Comparison of ENCODE assay signal across 8 cellular contexts in the genomic region with DNA sequence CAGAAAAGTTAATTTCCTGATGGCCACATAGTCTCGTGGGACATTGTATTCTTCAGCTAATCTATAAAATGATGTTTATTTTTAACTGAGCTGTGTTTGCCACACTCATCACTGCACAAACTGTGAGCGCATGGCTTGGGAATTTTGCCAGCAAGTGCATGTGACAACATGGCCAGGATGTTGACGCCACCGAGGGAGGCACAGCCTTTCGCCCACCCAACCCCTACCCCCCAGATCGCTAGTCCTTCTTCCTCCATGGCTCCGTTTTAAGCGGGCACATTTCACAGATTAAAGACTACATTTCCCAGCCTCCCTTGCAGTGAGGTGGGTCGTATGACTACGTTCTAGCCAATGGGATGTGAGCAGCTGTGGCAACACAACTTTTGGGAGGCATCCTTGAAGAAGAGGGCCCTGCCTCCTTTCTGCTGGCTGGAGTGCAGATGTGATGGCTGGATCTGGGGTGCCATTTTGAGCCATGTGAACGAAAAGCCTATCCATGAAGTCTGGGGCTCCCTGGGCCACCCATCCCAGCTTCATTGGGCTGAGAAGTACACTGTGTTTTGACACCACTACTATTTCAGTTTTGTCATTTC. TPM values are rescaled to one million over a fixed set of nuclear protein-coding genes. Genes with fewer than 3 reads are reported as not detected.
DNase-seq lines count a peak whose midpoint lies in the region; ATAC-seq and TF ChIP-seq lines count a peak whose summit lies in the region.

No MANE protein-coding gene starts in this region.

- peaks cover 38% of the 10 kb centered on the region for H3K27me3 Mint-ChIP-seq in activated naive CD8-positive, alpha-beta T cell treated with anti-CD3 and anti-CD28 coated beads, Interleukin-2, amount 50 U/mL, for 24 hours

- peak overlapping the region in 1 of 2 donors; percentile 88 for H3K27ac ChIP-seq in lung (ENCODE audit: low read depth in 1 of 2, low read length in 1 of 2)

- peaks cover 9% of the 10 kb centered on the region for H3K4me1 Mint-ChIP-seq in activated naive CD8-positive, alpha-beta T cell treated with anti-CD3 and anti-CD28 coated beads, Interleukin-2, amount 50 U/mL, for 24 hours

- peak overlapping the region; percentile 54 for H3K27ac Mint-ChIP-seq in activated naive CD8-positive, alpha-beta T cell treated with anti-CD3 and anti-CD28 coated beads, Interleukin-2, amount 50 U/mL, for 24 hours

- 24 to 26% methylated on average over 11 of the region's 11 CpGs for WGBS in lung, 2 donors

- peaks cover 0 to 14% of the 10 kb centered on the region in 2 donors for H3K4me1 ChIP-seq in lung (ENCODE audit: control insufficient read depth in 2 of 2, insufficient read depth in 2 of 2, low read length in 2 of 2)

- H3K36me3 Mint-ChIP-seq in activated naive CD8-positive, alpha-beta T cell treated with anti-CD3 and anti-CD28 coated beads, Interleukin-2, amount 50 U/mL, for 24 hours (ENCODE audit: low read depth), result no peaks in the 10 kb centered on the region

- DNase-seq in NCI-H524 (lab: John Stamatoyannopoulos, UW) (peak; percentile 50 to 62), NCI-H524 treated with DMSO at 0.1 percent for 48 hours (lab: John Stamatoyannopoulos, UW) (no peak), NCI-H2029 (lab: John Stamatoyannopoulos, UW) (peak; percentile 64), lung (ENCODE audit: low spot score) (peak; percentile 68)
- DNase-seq in activated naive CD8-positive, alpha-beta T cell treated with anti-CD3 and anti-CD28 coated beads, Interleukin-2, amount 50 U/mL, for 24 hours, result no peak
- no peak for DNase-seq in stimulated activated CD4-positive, alpha-beta T cell treated with anti-CD3 and anti-CD28 coated beads, Interleukin-12 subunit alpha, Interleukin-12 subunit beta, amount 100 ng/mL, for 4 hours

- no peak overlapping the region for H3K4me3 ChIP-seq in lung

- no peaks in the 10 kb centered on the region for H3K27me3 ChIP-seq in lung (ENCODE audit: control insufficient read depth, insufficient read depth)

- ATAC-seq in activated naive CD8-positive, alpha-beta T cell treated with anti-CD3 and anti-CD28 coated beads, Interleukin-2, amount 50 U/mL, for 24 hours, result peak; percentile 68
- peak; percentile 56 for ATAC-seq in lung (ENCODE audit: insufficient read depth, low FRiP score)
- ATAC-seq in GM21717 (IDR thresholded peaks at IDR 0.05; ENCODE audit: unreplicated experiment), result no peak
- ATAC-seq in HG03520 (IDR thresholded peaks at IDR 0.05; ENCODE audit: unreplicated experiment), result no peak

- H3K36me3 ChIP-seq in lung (ENCODE audit: control insufficient read depth in 2 of 2, insufficient read depth in 2 of 2, low read length in 2 of 2), result no peaks in the 10 kb centered on the region

- H3K9me3 ChIP-seq in lung (ENCODE audit: control insufficient read depth in 2 of 2, insufficient read depth in 1 of 2, low read length in 1 of 2), result peaks cover 0 to 6% of the 10 kb centered on the region in 2 donors

- TF ChIP-seq CTCF in lung (IDR thresholded peaks at IDR 0.05; ENCODE audit: control extremely low read depth, extremely low read depth), result no peak

- H3K9me3 Mint-ChIP-seq in activated naive CD8-positive, alpha-beta T cell treated with anti-CD3 and anti-CD28 coated beads, Interleukin-2, amount 50 U/mL, for 24 hours, result no peaks in the 10 kb centered on the region

- H3K4me3 Mint-ChIP-seq in activated naive CD8-positive, alpha-beta T cell treated with anti-CD3 and anti-CD28 coated beads, Interleukin-2, amount 50 U/mL, for 24 hours, result peak overlapping the region; percentile 42

RNA-seq across cellular contexts. Expression of a gene that starts 7.9 kb away (rescaled TPM):
- total RNA-seq in lung, result 10 to 100 TPM in 1 of 2 donors, 1 to 10 TPM in 1; 5.2 to 10.8 TPM
- 1 to 10 TPM; 2.1 to 6.4 TPM for polyA plus RNA-seq in lung

RNA-seq across cellular contexts. Expression of a gene that starts 16.7 kb away (rescaled TPM):
- 10 to 100 TPM; 12.1 to 42.5 TPM for total RNA-seq in lung
- polyA plus RNA-seq in lung, result 10 to 100 TPM in 1 of 2 donors, 1 to 10 TPM in 1; 9.6 to 29.2 TPM

RNA-seq across cellular contexts. Expression of a gene that starts 39.1 kb away (rescaled TPM):
- 10 to 100 TPM; 30.4 to 56.2 TPM for total RNA-seq in lung
- 10 to 100 TPM; 37.3 to 51.1 TPM for polyA plus RNA-seq in lung

RNA-seq across cellular contexts. Expression of a gene that starts 43.1 kb away (rescaled TPM):
- not detected for total RNA-seq in lung
- under 1 TPM in 1 of 2 donors, not detected in 1; 0.18 TPM for polyA plus RNA-seq in lung

RNA-seq across cellular contexts. Expression of a gene that starts 53.1 kb away (rescaled TPM):
- 100 to 1,000 TPM; 163 to 505 TPM for total RNA-seq in lung
- 100 to 1,000 TPM; 326 to 338 TPM for polyA plus RNA-seq in lung

Comparison
In these comparisons a context has a peak if more than half of its experiments do, and no peak if none do; other contexts are left out.
1. DNase-seq: peak in NCI-H524 (2 of 2), NCI-H2029 (single experiment) and lung (single experiment); none in NCI-H524 treated with DMSO at 0.1 percent for 48 hours (single experiment), activated naive CD8-positive, alpha-beta T cell treated with anti-CD3 and anti-CD28 coated beads, Interleukin-2, amount 50 U/mL, for 24 hours (single experiment) and stimulated activated CD4-positive, alpha-beta T cell treated with anti-CD3 and anti-CD28 coated beads, Interleukin-12 subunit alpha, Interleukin-12 subunit beta, amount 100 ng/mL, for 4 hours (single experiment).
2. ATAC-seq: peak in activated naive CD8-positive, alpha-beta T cell treated with anti-CD3 and anti-CD28 coated beads, Interleukin-2, amount 50 U/mL, for 24 hours (single experiment) and lung (single experiment); none in GM21717 (single experiment) and HG03520 (single experiment).